In genomic region chr12:55818140-55818728, GRCh38 we compare ENCODE assay signal across 6 cellular contexts. TPM values are rescaled to one million over a fixed set of nuclear protein-coding genes. Genes with fewer than 3 reads are reported as not detected.
DNase-seq lines count a peak whose midpoint lies in the region; ATAC-seq and TF ChIP-seq lines count a peak whose summit lies in the region.

No MANE protein-coding gene starts in this region.

- H3K36me3 ChIP-seq in HCT116 (ENCODE audit: control insufficient read depth in 1 of 2, insufficient read depth in 2 of 2, low read length in 2 of 2) (peaks cover 24 to 37% of the 10 kb centered on the region in 2 experiments), SK-N-SH (replicated peaks in 1 of 2; ENCODE audit: control insufficient read depth in 1 of 2, insufficient read depth in 2 of 2, low read length in 1 of 2) (peaks cover 44 to 67% of the 10 kb centered on the region in 2 experiments)

- peaks cover 14 to 20% of the 10 kb centered on the region in 2 experiments for H3K4me1 ChIP-seq in HCT116 (ENCODE audit: control insufficient read depth in 1 of 2, insufficient read depth in 2 of 2, low read length in 2 of 2)
- peaks cover 8 to 11% of the 10 kb centered on the region in 2 experiments for H3K4me1 ChIP-seq in SK-N-SH (ENCODE audit: control insufficient read depth in 1 of 2, insufficient read depth in 2 of 2, low read depth in 1 of 2, low read length in 1 of 2)

- no peak overlapping the region for H3K4me3 Mint-ChIP-seq in CD4-positive, alpha-beta T cell

- no peaks in the 10 kb centered on the region for H3K27me3 Mint-ChIP-seq in CD4-positive, alpha-beta T cell

- TSS peak; percentile 72 for BruUV-seq in HCT116 (replicated peaks; lab: Mats Ljungman, UMichigan)

- H3K27ac ChIP-seq in CD4-positive, alpha-beta T cell (ENCODE audit: low read depth, low read length): peak overlapping the region; percentile 71
- H3K27ac ChIP-seq in HCT116 (ENCODE audit: low read depth, low read length): peak overlapping the region; percentile 42
- peak overlapping the region; percentile 46 to 82; a peak in 3 of 4 replicates for H3K27ac ChIP-seq in SK-N-SH (ENCODE audit: low read depth in 2 of 2, low read length in 1 of 2)

- TF ChIP-seq CTCF in CD4-positive, alpha-beta T cell (IDR thresholded peaks at IDR 0.05): no peak
- TF ChIP-seq CTCF in HCT116 (IDR thresholded peaks at IDR 0.05 in 2 of 3, conservative IDR thresholded peaks at IDR 0.05 in 1 of 3; ENCODE audit: borderline replicate concordance in 1 of 3, insufficient read depth in 1 of 3, low read depth in 2 of 3, low read length in 2 of 3) (no peak), SK-N-SH (IDR thresholded peaks at IDR 0.05) (no peak)

- H3K9ac ChIP-seq in HCT116 (ENCODE audit: low read length) (peak overlapping the region; percentile 72), SK-N-SH (peak overlapping the region; percentile 72)

- CTCF ChIA-PET in CD4-positive, alpha-beta T cell (lab: Charles Lee): interaction anchor here (1.0 to 2.3 kb wide), 9 partner anchors 9 to 440 kb away, joined by 3 to 22 read pairs (median 5); partner anchors contain the start of genes ANKRD52, GDF11 and RAB5B
- CTCF ChIA-PET in HCT116 (lab: Charles Lee): interaction anchor here (0.6 to 3.1 kb wide), 9 partner anchors 9 to 267 kb away, joined by 3 to 18 read pairs (median 5); partner anchors contain the start of genes DNAJC14, ITGA7, PYM1 and SUOX
- CTCF ChIA-PET in SK-N-SH (lab: Yijun Ruan, JAX): interaction anchor here (0.8 to 15.0 kb wide), 7 partner anchors 9 to 122 kb away, joined by 3 to 105 read pairs (median 5); partner anchors contain the start of gene DNAJC14

- no peaks in the 10 kb centered on the region for H3K27me3 ChIP-seq in CD4-positive, alpha-beta T cell (ENCODE audit: control insufficient read depth, insufficient read depth, low read length)
- H3K27me3 ChIP-seq in HCT116 (ENCODE audit: insufficient read depth, low read length): no peaks in the 10 kb centered on the region
- no peaks in the 10 kb centered on the region for H3K27me3 ChIP-seq in SK-N-SH (ENCODE audit: insufficient read depth)

- peaks cover 28% of the 10 kb centered on the region for H3F3A ChIP-seq in SK-N-SH (replicated peaks; ENCODE audit: insufficient read depth)

- peaks cover 27% of the 10 kb centered on the region for H3K4me1 Mint-ChIP-seq in CD4-positive, alpha-beta T cell (ENCODE audit: low read depth)

- H4K20me1 ChIP-seq in HCT116 (ENCODE audit: insufficient read depth): no peaks in the 10 kb centered on the region
- H4K20me1 ChIP-seq in SK-N-SH (ENCODE audit: insufficient read depth): peaks cover 28% of the 10 kb centered on the region; the same call in 1 of the 2 replicates

- H3K9me3 Mint-ChIP-seq in CD4-positive, alpha-beta T cell: no peaks in the 10 kb centered on the region

- H3K4me2 ChIP-seq in HCT116 (ENCODE audit: low read length): peak overlapping the region; percentile 95
- H3K4me2 ChIP-seq in SK-N-SH: peak overlapping the region; percentile 81

- intact Hi-C loops in CD4-positive, alpha-beta T cell (cut with DNase I, micrococcal nuclease): loop anchor here (1.0 to 10.0 kb wide), 7 partner anchors 10 to 817 kb away; partner anchors contain the start of genes BAZ2A (in 1 of the 2), GDF11 (in 1 of the 2) and RPS26 (in 1 of the 2)
- intact Hi-C loops in HCT116 (cut with micrococcal nuclease): no loop called here

- no peaks in the 10 kb centered on the region for H3K9me2 ChIP-seq in HCT116 (ENCODE audit: insufficient read depth)
- no peaks in the 10 kb centered on the region for H3K9me2 ChIP-seq in SK-N-SH

- H3K36me3 Mint-ChIP-seq in CD4-positive, alpha-beta T cell (ENCODE audit: low read depth): peaks cover 48% of the 10 kb centered on the region

- POLR2A ChIA-PET in CD4-positive, alpha-beta T cell (lab: Charles Lee): interaction anchor here (0.8 to 7.6 kb wide), 29 partner anchors 9 to 1538 kb away, joined by 3 to 251 read pairs (median 5); partner anchors contain the start of genes BLOC1S1, CBX5, CD63 and CNPY2
- POLR2A ChIA-PET in HCT116 (lab: Charles Lee): interaction anchor here (0.7 to 1.9 kb wide), 14 partner anchors 9 to 1160 kb away, joined by 3 to 59 read pairs (median 6); partner anchors contain the start of genes CD63, DNAJC14, PA2G4 and RAB5B
- POLR2A ChIA-PET in SK-N-SH (lab: Yijun Ruan, JAX): interaction anchor here (0.7 to 2.7 kb wide), 12 partner anchors 8 to 156 kb away, joined by 3 to 54 read pairs (median 6); partner anchors contain the start of genes CD63, DGKA, DNAJC14 and PYM1

- H3K79me2 ChIP-seq in HCT116 (ENCODE audit: insufficient read depth, low read length) (peaks cover 64% of the 10 kb centered on the region), SK-N-SH (ENCODE audit: insufficient read depth) (peaks cover 61% of the 10 kb centered on the region)

- ATAC-seq in CD4-positive, alpha-beta T cell (ENCODE audit: poor library complexity): peak; percentile 49
- peak; percentile 53 for ATAC-seq in HCT116

- WGBS in SK-N-SH (ENCODE audit: low lambda C conversion rate): 3% methylated on average over 17 of the region's 17 CpGs

- TF ChIP-seq POLR2A in HCT116 (IDR thresholded peaks at IDR 0.05; ENCODE audit: borderline replicate concordance, extremely low read depth, insufficient read depth, insufficient read length): peak; percentile 16

- no peak for TF ChIP-seq EP300 in SK-N-SH (IDR thresholded peaks at IDR 0.05; ENCODE audit: borderline replicate concordance in 1 of 2, low read depth in 1 of 2, low read length in 1 of 2)

- H2AFZ ChIP-seq in HCT116 (ENCODE audit: low read depth, low read length, poor library complexity, severe bottlenecking) (no peak overlapping the region), SK-N-SH (ENCODE audit: low read depth) (peak overlapping the region; percentile 67)

- H3K27ac Mint-ChIP-seq in CD4-positive, alpha-beta T cell: no peak overlapping the region

- H3K9me3 ChIP-seq in CD4-positive, alpha-beta T cell (ENCODE audit: control insufficient read depth, low read length): no peaks in the 10 kb centered on the region
- no peaks in the 10 kb centered on the region for H3K9me3 ChIP-seq in HCT116 (ENCODE audit: control insufficient read depth in 1 of 2, insufficient read depth in 1 of 2, low read depth in 1 of 2, low read length in 2 of 2)
- H3K9me3 ChIP-seq in SK-N-SH: no peaks in the 10 kb centered on the region

- TF ChIP-seq RAD21 in HCT116 (IDR thresholded peaks at IDR 0.05; ENCODE audit: low read depth): no peak
- no peak for TF ChIP-seq RAD21 in SK-N-SH (IDR thresholded peaks at IDR 0.05; ENCODE audit: low read length)

- H3K4me3 ChIP-seq in HCT116 (replicated peaks in 1 of 2; ENCODE audit: low read depth in 1 of 2, low read length in 2 of 2) (peak overlapping the region; percentile 76 to 79), SK-N-SH (ENCODE audit: low read depth in 2 of 2, low read length in 1 of 2) (peak overlapping the region; percentile 87 to 96)

- RAD21 ChIA-PET in HCT116 (lab: Charles Lee; ENCODE audit: low non-redundant PET in 1 of 2, low total read pairs in 2 of 2, uncharacterized antibody in 2 of 2, unreplicated experiment in 2 of 2): no interaction called here

- no peak for DNase-seq in CD4-positive, alpha-beta T cell
- DNase-seq in HCT116 (ENCODE audit: low read depth, low spot score) (no peak), SK-N-SH (peak; percentile 70), kidney tubule cell (ENCODE audit: low spot score) (peak; percentile 33), NK-92 (lab: John Stamatoyannopoulos, UW; ENCODE audit: unreplicated experiment) (no peak), NCI-H1092 treated with DMSO at 0.1 percent for 48 hours (lab: John Stamatoyannopoulos, UW) (no peak)

TF ChIP-seq in HCT116, 20 proteins besides CTCF, POLR2A, EP300 and RAD21 (continues in another document):
- peak; percentile 46; the same call in 1 of the 2 replicates for TF ChIP-seq POLR2AphosphoS5 (IDR thresholded peaks at IDR 0.05; ENCODE audit: low read depth, low read length)
- TF ChIP-seq EGR1 (IDR thresholded peaks at IDR 0.05; ENCODE audit: low read depth): no peak
- no peak for TF ChIP-seq ZFX (IDR thresholded peaks at IDR 0.05)
- peak; percentile 60; the same call in 1 of the 2 replicates for TF ChIP-seq SIN3A (IDR thresholded peaks at IDR 0.05; ENCODE audit: low read depth)
- no peak for TF ChIP-seq EZH2phosphoT487 (IDR thresholded peaks at IDR 0.05; ENCODE audit: borderline replicate concordance)

RNA-seq across cellular contexts. Expression of gene ORMDL2, which starts 0.4 kb away (rescaled TPM):
- 10 to 100 TPM; 13.0 to 14.9 TPM for total RNA-seq in CD4-positive, alpha-beta T cell
- total RNA-seq in HCT116 (2021; ENCODE audit: unreplicated experiment): 25.5 TPM
- polyA plus RNA-seq in HCT116 (2012): 44.2 and 45.3 TPM in 2 replicates
- polyA plus RNA-seq in SK-N-SH (2012; rRNA removed): 35.2 and 37.3 TPM in 2 replicates
- 33.4 and 34.1 TPM in 2 replicates for polyA plus RNA-seq in SK-N-SH (2012; cell fraction: cytosol; rRNA removed)
- 25.2 and 27.5 TPM in 2 replicates for polyA plus RNA-seq in SK-N-SH (2012; cell fraction: nucleus; rRNA removed)

RNA-seq across cellular contexts. Expression of gene SARNP, which starts 0.7 kb away (rescaled TPM):
- total RNA-seq in CD4-positive, alpha-beta T cell: 10 to 100 TPM; 38.2 to 38.6 TPM
- total RNA-seq in HCT116 (2021; ENCODE audit: unreplicated experiment): 82.4 TPM
- 60.2 and 74.9 TPM in 2 replicates for polyA plus RNA-seq in HCT116 (2012)
- 65.8 and 66.9 TPM in 2 replicates for polyA plus RNA-seq in SK-N-SH (2012; rRNA removed)
- 92.0 and 146 TPM in 2 replicates for polyA plus RNA-seq in SK-N-SH (2012; cell fraction: cytosol; rRNA removed)
- 23.2 and 38.0 TPM in 2 replicates for polyA plus RNA-seq in SK-N-SH (2012; cell fraction: nucleus; rRNA removed)

RNA-seq across cellular contexts. Expression of gene DNAJC14, which starts 11.2 kb away (rescaled TPM):
- total RNA-seq in CD4-positive, alpha-beta T cell: 10 to 100 TPM; 17.8 to 21.0 TPM
- total RNA-seq in HCT116 (2021; ENCODE audit: unreplicated experiment): 39.2 TPM
- polyA plus RNA-seq in HCT116 (2012): 24.2 and 26.9 TPM in 2 replicates
- 11.0 and 15.4 TPM in 2 replicates for polyA plus RNA-seq in SK-N-SH (2012; rRNA removed)
- 15.9 and 16.6 TPM in 2 replicates for polyA plus RNA-seq in SK-N-SH (2012; cell fraction: cytosol; rRNA removed)
- polyA plus RNA-seq in SK-N-SH (2012; cell fraction: nucleus; rRNA removed): 7.5 and 9.3 TPM in 2 replicates

RNA-seq across cellular contexts. Expression of gene MMP19, which starts 24.5 kb away (rescaled TPM):
- total RNA-seq in CD4-positive, alpha-beta T cell: not detected
- total RNA-seq in HCT116 (2021; ENCODE audit: unreplicated experiment): 2.3 TPM
- 0.59 and 0.77 TPM in 2 replicates for polyA plus RNA-seq in HCT116 (2012)
- polyA plus RNA-seq in SK-N-SH (2012; rRNA removed): 5.7 and 6.8 TPM in 2 replicates
- polyA plus RNA-seq in SK-N-SH (2012; cell fraction: cytosol; rRNA removed): 3.1 and 3.8 TPM in 2 replicates
- 13.5 and 15.4 TPM in 2 replicates for polyA plus RNA-seq in SK-N-SH (2012; cell fraction: nucleus; rRNA removed)

Comparison
In these comparisons a context has a peak if more than half of its experiments do, and no peak if none do; other contexts are left out.
1. DNase-seq: peak in SK-N-SH (single experiment) and kidney tubule cell (single experiment); none in CD4-positive, alpha-beta T cell (0 of 10), HCT116 (single experiment), NK-92 (single experiment) and NCI-H1092 treated with DMSO at 0.1 percent for 48 hours (single experiment).
2. Peak in every context shown above with its lines, with median percentiles within 50 percentile points of each other: H3K27ac ChIP-seq.